Comparison of ENCODE assay signal across 37 cellular contexts in the genomic region with DNA sequence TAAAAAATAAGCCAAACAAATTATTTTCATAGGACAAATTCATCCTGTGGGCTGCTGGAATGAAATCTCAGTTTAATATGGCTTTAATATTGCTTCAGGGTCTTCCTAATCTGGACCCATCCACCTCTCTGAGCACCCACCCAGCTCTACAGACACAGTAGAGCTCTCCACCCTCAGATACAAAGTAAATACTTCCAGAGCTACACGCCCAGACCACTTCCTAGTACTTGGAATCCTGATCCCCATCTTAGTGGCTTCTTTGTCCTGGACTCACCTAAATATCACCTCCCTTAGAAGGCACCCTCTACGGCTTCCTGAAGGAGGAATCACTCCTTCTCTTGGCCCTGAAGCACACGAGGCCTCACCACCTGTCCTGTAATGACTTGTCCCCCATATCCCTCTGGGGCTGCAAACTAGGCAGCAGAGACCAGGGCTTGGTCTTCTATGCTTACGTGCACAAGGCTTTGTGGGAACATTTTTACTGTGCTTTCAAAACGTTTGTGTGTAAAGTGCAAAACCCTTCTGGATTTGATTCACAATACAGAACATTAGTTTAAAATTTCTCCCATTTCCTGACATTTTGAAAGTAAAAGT. TPM values are rescaled to one million over a fixed set of nuclear protein-coding genes. Genes with fewer than 3 reads are reported as not detected.
DNase-seq lines count a peak whose midpoint lies in the region; ATAC-seq and TF ChIP-seq lines count a peak whose summit lies in the region.
"Had no signal": no experiment of that assay in that cellular context is flagged by ENCODE, and none has a peak within 500 bp of the region (broad histone marks: within the 10 kb centered on the region; RNA-seq: fewer than 3 reads in every experiment).

No MANE protein-coding gene starts in this region.

- no peaks in the 10 kb centered on the region for H4K20me1 ChIP-seq in H9 (ENCODE audit: control insufficient read depth, insufficient read depth, insufficient read length)

- H3K18ac ChIP-seq in H9 (ENCODE audit: insufficient read length, low read depth, low read length) = no peak overlapping the region

- no peak overlapping the region for H3T11ph ChIP-seq in H9 (ENCODE audit: low read length)

- H2BK5ac ChIP-seq in H9 (ENCODE audit: insufficient read length, low read length) = no peak overlapping the region

- no peak overlapping the region for H4K91ac ChIP-seq in H9 (ENCODE audit: insufficient read length, low read depth, low read length)

- peaks cover 10% of the 10 kb centered on the region for H3K4me1 Mint-ChIP-seq in activated CD4-positive, alpha-beta T cell treated with anti-CD3 and anti-CD28 coated beads for 36 hours
- H3K4me1 Mint-ChIP-seq in H9 = peaks cover 24 to 27% of the 10 kb centered on the region in 2 experiments
- peaks cover 21% of the 10 kb centered on the region for H3K4me1 Mint-ChIP-seq in activated CD4-positive, alpha-beta memory T cell treated with anti-CD3 and anti-CD28 coated beads, Interleukin-2, amount 10 ng/mL, durations not matched to agents 7 days and 5 days
- peaks cover 9% of the 10 kb centered on the region for H3K4me1 Mint-ChIP-seq in activated T-helper 2 cell treated with anti-CD3 and anti-CD28 coated beads, Interferon-gamma antibody, Interleukin-2, Interleukin-4, amounts not matched to agents 10 μg/mL and 5 μg/mL and 100 μg/mL, durations not matched to agents 14 hours and 24 hours and 36 hours (ENCODE audit: low read depth)

- H2BK12ac ChIP-seq in H9 (ENCODE audit: insufficient read length, low read depth, low read length) = no peak overlapping the region

- no peak overlapping the region for H3K4me3 ChIP-seq in ascending aorta
- H3K4me3 ChIP-seq: left lung, skin epidermis, testis had no signal

- no peak overlapping the region for H3K23ac ChIP-seq in H9 (ENCODE audit: insufficient read length, low read depth, low read length)

- H3K4me3 Mint-ChIP-seq in activated CD4-positive, alpha-beta T cell treated with anti-CD3 and anti-CD28 coated beads for 36 hours = no peak overlapping the region
- no peak overlapping the region for H3K4me3 Mint-ChIP-seq in H9
- H3K4me3 Mint-ChIP-seq in activated CD4-positive, alpha-beta memory T cell treated with anti-CD3 and anti-CD28 coated beads, Interleukin-2, amount 10 ng/mL, durations not matched to agents 7 days and 5 days = no peak overlapping the region
- no peak overlapping the region for H3K4me3 Mint-ChIP-seq in activated T-helper 2 cell treated with anti-CD3 and anti-CD28 coated beads, Interferon-gamma antibody, Interleukin-2, Interleukin-4, amounts not matched to agents 10 μg/mL and 5 μg/mL and 100 μg/mL, durations not matched to agents 14 hours and 24 hours and 36 hours (ENCODE audit: low read depth)
- H3K4me3 Mint-ChIP-seq: activated CD4-positive, alpha-beta T cell treated with anti-CD3 and anti-CD28 coated beads, Interleukin-2, amount 10 ng/mL, durations not matched to agents 24 days and 14 days; activated naive CD8-positive, alpha-beta T cell treated with anti-CD3 and anti-CD28 coated beads for 36 hours; activated T-helper 1 cell treated with anti-CD3 and anti-CD28 coated beads, Interleukin-12 subunit alpha, Interleukin-12 subunit beta, Interleukin-2, Interleukin-4 antibody, amounts not matched to agents 30 ng/mL and 10 ng/mL and 1 ng/mL, durations not matched to agents 14 hours and 24 hours and 36 hours had no signal

- no peak overlapping the region for H2AFZ ChIP-seq in H9 (ENCODE audit: low read length)
- H2AFZ ChIP-seq: parathyroid adenoma had no signal

- no CpG with 5 or more reads among the region's 5 CpGs for WGBS in H9 (ENCODE audit: extremely low coverage, insufficient read length, low lambda C conversion rate)

- no peak overlapping the region for H3K9ac ChIP-seq in H9 (ENCODE audit: extremely low read depth, insufficient read length, low read length)
- H3K9ac ChIP-seq: parathyroid adenoma had no signal

- H3K79me2 ChIP-seq in H9 (ENCODE audit: insufficient read depth, low read length) = no peaks in the 10 kb centered on the region
- H3K79me2 ChIP-seq: parathyroid adenoma had no signal

- CTCF ChIA-PET in activated CD4-positive, alpha-beta T cell treated with anti-CD3 and anti-CD28 coated beads for 36 hours (lab: Charles Lee) = no interaction called here
- CTCF ChIA-PET in activated CD4-positive, alpha-beta memory T cell treated with anti-CD3 and anti-CD28 coated beads, Interleukin-2, amount 10 ng/mL, durations not matched to agents 7 days and 5 days (lab: Charles Lee) = interaction anchor here (1.4 kb wide), 1 partner anchor 10 kb away, joined by 4 read pairs; no protein-coding TSS in a partner anchor

- no peak overlapping the region for H3K56ac ChIP-seq in H9 (ENCODE audit: insufficient read length, low read depth, low read length)

- H3K4me2 ChIP-seq in H9 (ENCODE audit: insufficient read depth, insufficient read length, low read length) = no peak overlapping the region

- no peaks in the 10 kb centered on the region for H3K36me3 ChIP-seq in ascending aorta
- H3K36me3 ChIP-seq: left lung, WERI-Rb-1 had no signal

- DNase-seq in activated CD4-positive, alpha-beta T cell treated with anti-CD3 and anti-CD28 coated beads for 36 hours = peak; percentile 34
- no peak for DNase-seq in activated CD4-positive, alpha-beta T cell treated with anti-CD3 and anti-CD28 coated beads, Interleukin-2, amount 50 U/mL, for 1 hour
- DNase-seq in GM10266 (ENCODE audit: extremely low spot score) (peak; percentile 30), H9 (no peak), ascending aorta (ENCODE audit: low spot score in 2 of 2) (no peak), DMS 273 treated with DMSO at 0.1 percent for 48 hours (lab: John Stamatoyannopoulos, UW) (no peak)
- no peak for DNase-seq in activated CD4-positive, alpha-beta memory T cell treated with anti-CD3 and anti-CD28 coated beads, Interleukin-2, amount 10 ng/mL, durations not matched to agents 7 days and 5 days
- DNase-seq in activated T-helper 2 cell treated with anti-CD3 and anti-CD28 coated beads, Interferon-gamma antibody, Interleukin-2, Interleukin-4, amounts not matched to agents 10 μg/mL and 5 μg/mL and 100 μg/mL, durations not matched to agents 14 hours and 24 hours and 36 hours (ENCODE audit: low spot score) = no peak
- DNase-seq: activated CD4-positive, alpha-beta T cell treated with anti-CD3 and anti-CD28 coated beads, Interleukin-2, amount 10 ng/mL, durations not matched to agents 24 days and 14 days; activated naive CD8-positive, alpha-beta T cell treated with anti-CD3 and anti-CD28 coated beads for 36 hours; C1 segment of cervical spinal cord; Calu3; caudate nucleus; DMS79 treated with DMSO at 0.1 percent for 48 hours; erythroblast; GDM1; glutamatergic neuron; left lung; mesendoderm; NCI-H1092 treated with DMSO at 0.1 percent for 48 hours; NCI-H1694 treated with DMSO at 0.1 percent for 48 hours; NCI-H82; retina; stimulated activated naive CD4-positive, alpha-beta T cell treated with Interleukin-2 at 50 U/mL for 16 hours; T1000; testis; WERI-Rb-1 had no signal

- H2BK20ac ChIP-seq in H9 (ENCODE audit: low read depth, low read length, poor library complexity, severe bottlenecking) = no peak overlapping the region

- no peaks in the 10 kb centered on the region for H3K9me3 Mint-ChIP-seq in activated CD4-positive, alpha-beta T cell treated with anti-CD3 and anti-CD28 coated beads for 36 hours (ENCODE audit: low read depth)
- no peaks in the 10 kb centered on the region for H3K9me3 Mint-ChIP-seq in H9
- H3K9me3 Mint-ChIP-seq in activated CD4-positive, alpha-beta memory T cell treated with anti-CD3 and anti-CD28 coated beads, Interleukin-2, amount 10 ng/mL, durations not matched to agents 7 days and 5 days = no peaks in the 10 kb centered on the region
- no peaks in the 10 kb centered on the region for H3K9me3 Mint-ChIP-seq in activated T-helper 2 cell treated with anti-CD3 and anti-CD28 coated beads, Interferon-gamma antibody, Interleukin-2, Interleukin-4, amounts not matched to agents 10 μg/mL and 5 μg/mL and 100 μg/mL, durations not matched to agents 14 hours and 24 hours and 36 hours
- H3K9me3 Mint-ChIP-seq: activated CD4-positive, alpha-beta T cell treated with anti-CD3 and anti-CD28 coated beads, Interleukin-2, amount 10 ng/mL, durations not matched to agents 24 days and 14 days; activated naive CD8-positive, alpha-beta T cell treated with anti-CD3 and anti-CD28 coated beads for 36 hours; activated T-helper 1 cell treated with anti-CD3 and anti-CD28 coated beads, Interleukin-12 subunit alpha, Interleukin-12 subunit beta, Interleukin-2, Interleukin-4 antibody, amounts not matched to agents 30 ng/mL and 10 ng/mL and 1 ng/mL, durations not matched to agents 14 hours and 24 hours and 36 hours had no signal

- H3K4me1 ChIP-seq in H9 (ENCODE audit: insufficient read depth, low read length) (no peaks in the 10 kb centered on the region; the same call in 1 of the 2 replicates), ascending aorta (no peaks in the 10 kb centered on the region)
- H3K4me1 ChIP-seq: left lung, parathyroid adenoma had no signal

- no peaks in the 10 kb centered on the region for H3K36me3 Mint-ChIP-seq in activated CD4-positive, alpha-beta T cell treated with anti-CD3 and anti-CD28 coated beads for 36 hours (ENCODE audit: low read depth)
- H3K36me3 Mint-ChIP-seq in H9 (ENCODE audit: insufficient read depth in 1 of 3, low read depth in 3 of 3) = no peaks in the 10 kb centered on the region
- no peaks in the 10 kb centered on the region for H3K36me3 Mint-ChIP-seq in activated CD4-positive, alpha-beta memory T cell treated with anti-CD3 and anti-CD28 coated beads, Interleukin-2, amount 10 ng/mL, durations not matched to agents 7 days and 5 days (ENCODE audit: low read depth)
- no peaks in the 10 kb centered on the region for H3K36me3 Mint-ChIP-seq in activated T-helper 2 cell treated with anti-CD3 and anti-CD28 coated beads, Interferon-gamma antibody, Interleukin-2, Interleukin-4, amounts not matched to agents 10 μg/mL and 5 μg/mL and 100 μg/mL, durations not matched to agents 14 hours and 24 hours and 36 hours (ENCODE audit: low read depth)
- H3K36me3 Mint-ChIP-seq: activated naive CD8-positive, alpha-beta T cell treated with anti-CD3 and anti-CD28 coated beads for 36 hours had no signal

- ATAC-seq in activated CD4-positive, alpha-beta T cell treated with anti-CD3 and anti-CD28 coated beads for 36 hours = peak; percentile 88
- ATAC-seq: left lung had no signal

- no peaks in the 10 kb centered on the region for H3K23me2 ChIP-seq in H9 (ENCODE audit: insufficient read length, low read depth, low read length, poor library complexity, severe bottlenecking)

- no peak overlapping the region for H3K27ac ChIP-seq in H9 (ENCODE audit: insufficient read length, low read depth, low read length)
- no peak overlapping the region for H3K27ac ChIP-seq in ascending aorta
- H3K27ac ChIP-seq: 22Rv1, left lung, parathyroid adenoma, skin epidermis, testis, WERI-Rb-1 had no signal

- no peak overlapping the region for H3K14ac ChIP-seq in H9 (ENCODE audit: insufficient read depth, low read length)

- no peaks in the 10 kb centered on the region for H3K27me3 Mint-ChIP-seq in activated CD4-positive, alpha-beta T cell treated with anti-CD3 and anti-CD28 coated beads for 36 hours
- no peaks in the 10 kb centered on the region; the same call in 1 of the 2 replicates for H3K27me3 Mint-ChIP-seq in H9 (ENCODE audit: low read depth)
- peaks cover 2% of the 10 kb centered on the region for H3K27me3 Mint-ChIP-seq in activated CD4-positive, alpha-beta memory T cell treated with anti-CD3 and anti-CD28 coated beads, Interleukin-2, amount 10 ng/mL, durations not matched to agents 7 days and 5 days
- no peaks in the 10 kb centered on the region for H3K27me3 Mint-ChIP-seq in activated T-helper 2 cell treated with anti-CD3 and anti-CD28 coated beads, Interferon-gamma antibody, Interleukin-2, Interleukin-4, amounts not matched to agents 10 μg/mL and 5 μg/mL and 100 μg/mL, durations not matched to agents 14 hours and 24 hours and 36 hours (ENCODE audit: low read depth)
- H3K27me3 Mint-ChIP-seq: activated naive CD8-positive, alpha-beta T cell treated with anti-CD3 and anti-CD28 coated beads for 36 hours had no signal

- H3K27ac Mint-ChIP-seq in activated CD4-positive, alpha-beta T cell treated with anti-CD3 and anti-CD28 coated beads for 36 hours = peak overlapping the region; percentile 51
- peak overlapping the region in 2 of 3 experiments; percentile 18 to 24; a peak in 2 of 7 replicates for H3K27ac Mint-ChIP-seq in H9
- peak overlapping the region; percentile 2 for H3K27ac Mint-ChIP-seq in activated CD4-positive, alpha-beta memory T cell treated with anti-CD3 and anti-CD28 coated beads, Interleukin-2, amount 10 ng/mL, durations not matched to agents 7 days and 5 days
- no peak overlapping the region for H3K27ac Mint-ChIP-seq in activated T-helper 2 cell treated with anti-CD3 and anti-CD28 coated beads, Interferon-gamma antibody, Interleukin-2, Interleukin-4, amounts not matched to agents 10 μg/mL and 5 μg/mL and 100 μg/mL, durations not matched to agents 14 hours and 24 hours and 36 hours
- H3K27ac Mint-ChIP-seq: activated CD4-positive, alpha-beta T cell treated with anti-CD3 and anti-CD28 coated beads, Interleukin-2, amount 10 ng/mL, durations not matched to agents 24 days and 14 days; activated naive CD8-positive, alpha-beta T cell treated with anti-CD3 and anti-CD28 coated beads for 36 hours; activated T-helper 1 cell treated with anti-CD3 and anti-CD28 coated beads, Interleukin-12 subunit alpha, Interleukin-12 subunit beta, Interleukin-2, Interleukin-4 antibody, amounts not matched to agents 30 ng/mL and 10 ng/mL and 1 ng/mL, durations not matched to agents 14 hours and 24 hours and 36 hours had no signal

- H3K79me1 ChIP-seq in H9 (ENCODE audit: insufficient read depth, low read depth, low read length, poor library complexity, severe bottlenecking) = no peaks in the 10 kb centered on the region

- no peak overlapping the region for H2AK5ac ChIP-seq in H9 (ENCODE audit: insufficient read length, low read length)

- POLR2A ChIA-PET in activated CD4-positive, alpha-beta T cell treated with anti-CD3 and anti-CD28 coated beads for 36 hours (lab: Charles Lee) = no interaction called here
- POLR2A ChIA-PET in activated CD4-positive, alpha-beta memory T cell treated with anti-CD3 and anti-CD28 coated beads, Interleukin-2, amount 10 ng/mL, durations not matched to agents 7 days and 5 days (lab: Charles Lee) = interaction anchor here (0.6 to 0.9 kb wide), 3 partner anchors 9 to 435 kb away, joined by 3 read pairs; no protein-coding TSS in a partner anchor

- H4K8ac ChIP-seq in H9 (replicated peaks; ENCODE audit: insufficient read length, low read depth, low read length) = no peak overlapping the region

- intact Hi-C loops in activated CD4-positive, alpha-beta T cell treated with anti-CD3 and anti-CD28 coated beads for 36 hours (cut with DNase I, micrococcal nuclease) = no loop called here
- intact Hi-C loops in ascending aorta (cut with DNase I) = no loop called here
- intact Hi-C loops in activated T-helper 2 cell treated with anti-CD3 and anti-CD28 coated beads, Interferon-gamma antibody, Interleukin-2, Interleukin-4, amounts not matched to agents 10 μg/mL and 5 μg/mL and 100 μg/mL, durations not matched to agents 14 hours and 24 hours and 36 hours (cut with micrococcal nuclease) = no loop called here

- no peak overlapping the region for H2BK120ac ChIP-seq in H9 (ENCODE audit: low read depth, low read length, poor library complexity, severe bottlenecking)

- no peaks in the 10 kb centered on the region for H3K9me3 ChIP-seq in H9 (ENCODE audit: control insufficient read depth, low read depth, low read length)
- no peaks in the 10 kb centered on the region for H3K9me3 ChIP-seq in ascending aorta
- H3K9me3 ChIP-seq: left lung, testis had no signal

- no peak overlapping the region for H4K5ac ChIP-seq in H9 (ENCODE audit: insufficient read length, low read depth, low read length)

- H3K27me3 ChIP-seq in H9 (ENCODE audit: insufficient read depth, low read length) = no peaks in the 10 kb centered on the region; the same call in 1 of the 2 replicates
- no peaks in the 10 kb centered on the region for H3K27me3 ChIP-seq in ascending aorta
- H3K27me3 ChIP-seq: left lung, testis had no signal

- TF ChIP-seq CTCF in GM10266 (IDR thresholded peaks at IDR 0.05; ENCODE audit: control insufficient read depth, insufficient read depth, low read depth, missing control alignments) (no peak), H9 (conservative IDR thresholded peaks at IDR 0.05) (no peak), ascending aorta (IDR thresholded peaks at IDR 0.05) (no peak)

- H3K4ac ChIP-seq in H9 (ENCODE audit: low read depth, low read length) = no peak overlapping the region

- no peak overlapping the region for H2BK15ac ChIP-seq in H9 (ENCODE audit: low read depth, low read length)

RNA-seq across cellular contexts. Expression of a gene that starts 2.5 kb away (rescaled TPM):
- not detected for total RNA-seq in activated CD4-positive, alpha-beta T cell treated with anti-CD3 and anti-CD28 coated beads for 36 hours
- total RNA-seq in H9 (2021) (0.79 and 0.90 TPM in 2 replicates), ascending aorta (not detected)
- not detected for total RNA-seq in activated CD4-positive, alpha-beta memory T cell treated with anti-CD3 and anti-CD28 coated beads, Interleukin-2, amount 10 ng/mL, durations not matched to agents 7 days and 5 days
- total RNA-seq in activated T-helper 2 cell treated with anti-CD3 and anti-CD28 coated beads, Interferon-gamma antibody, Interleukin-2, Interleukin-4, amounts not matched to agents 10 μg/mL and 5 μg/mL and 100 μg/mL, durations not matched to agents 14 hours and 24 hours and 36 hours = not detected in 2 replicates
- total RNA-seq: activated CD4-positive, alpha-beta T cell treated with anti-CD3 and anti-CD28 coated beads, Interleukin-2, amount 10 ng/mL, durations not matched to agents 24 days and 14 days; activated naive CD8-positive, alpha-beta T cell treated with anti-CD3 and anti-CD28 coated beads for 36 hours; activated T-helper 1 cell treated with anti-CD3 and anti-CD28 coated beads, Interleukin-12 subunit alpha, Interleukin-12 subunit beta, Interleukin-2, Interleukin-4 antibody, amounts not matched to agents 30 ng/mL and 10 ng/mL and 1 ng/mL, durations not matched to agents 14 hours and 24 hours and 36 hours; astrocyte; Calu3; HT-29; left lung; M059J; myocyte; NCI-H460; ureter had no signal

RNA-seq across cellular contexts. Expression of a gene that starts 38.4 kb away (rescaled TPM):
- total RNA-seq in activated CD4-positive, alpha-beta T cell treated with anti-CD3 and anti-CD28 coated beads for 36 hours = not detected
- total RNA-seq in H9 (2021) = not detected in 2 replicates
- not detected for total RNA-seq in activated CD4-positive, alpha-beta memory T cell treated with anti-CD3 and anti-CD28 coated beads, Interleukin-2, amount 10 ng/mL, durations not matched to agents 7 days and 5 days
- total RNA-seq in ascending aorta = 7.7 TPM
- not detected in 2 replicates for total RNA-seq in activated T-helper 2 cell treated with anti-CD3 and anti-CD28 coated beads, Interferon-gamma antibody, Interleukin-2, Interleukin-4, amounts not matched to agents 10 μg/mL and 5 μg/mL and 100 μg/mL, durations not matched to agents 14 hours and 24 hours and 36 hours
- total RNA-seq: activated CD4-positive, alpha-beta T cell treated with anti-CD3 and anti-CD28 coated beads, Interleukin-2, amount 10 ng/mL, durations not matched to agents 24 days and 14 days; activated naive CD8-positive, alpha-beta T cell treated with anti-CD3 and anti-CD28 coated beads for 36 hours; activated T-helper 1 cell treated with anti-CD3 and anti-CD28 coated beads, Interleukin-12 subunit alpha, Interleukin-12 subunit beta, Interleukin-2, Interleukin-4 antibody, amounts not matched to agents 30 ng/mL and 10 ng/mL and 1 ng/mL, durations not matched to agents 14 hours and 24 hours and 36 hours; astrocyte; left lung; M059J; myocyte had no signal

Comparison
In these comparisons a context has a peak if more than half of its experiments do, and no peak if none do; other contexts are left out.
1. DNase-seq: peak in activated CD4-positive, alpha-beta T cell treated with anti-CD3 and anti-CD28 coated beads for 36 hours (single experiment) and GM10266 (single experiment); none in activated CD4-positive, alpha-beta T cell treated with anti-CD3 and anti-CD28 coated beads, Interleukin-2, amount 50 U/mL, for 1 hour (single experiment), H9 (single experiment), activated CD4-positive, alpha-beta memory T cell treated with anti-CD3 and anti-CD28 coated beads, Interleukin-2, amount 10 ng/mL, durations not matched to agents 7 days and 5 days (single experiment), ascending aorta (0 of 2), DMS 273 treated with DMSO at 0.1 percent for 48 hours (single experiment) and activated T-helper 2 cell treated with anti-CD3 and anti-CD28 coated beads, Interferon-gamma antibody, Interleukin-2, Interleukin-4, amounts not matched to agents 10 μg/mL and 5 μg/mL and 100 μg/mL, durations not matched to agents 14 hours and 24 hours and 36 hours (single experiment).